ENCODE assay signal across 1 cellular context in the genomic region with DNA sequence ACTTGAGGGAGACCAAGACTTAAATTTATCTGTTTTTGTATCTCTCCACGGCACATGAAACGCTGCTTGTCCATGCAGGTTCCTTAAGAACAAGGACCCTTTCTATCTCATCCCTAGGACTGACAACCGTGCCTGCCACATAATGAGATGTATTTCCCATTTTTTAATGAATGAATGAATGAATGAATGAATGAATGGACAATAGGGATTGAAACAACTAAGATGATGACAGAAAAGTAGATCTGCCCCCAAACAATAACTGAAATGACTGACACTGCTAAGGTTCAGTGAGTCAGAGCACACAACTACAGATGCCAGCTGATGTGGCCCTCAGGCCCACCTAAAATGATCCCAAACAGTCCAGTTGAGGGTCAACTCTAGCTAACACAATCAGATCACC.
TF ChIP-seq lines count a peak whose summit lies in the region.

No MANE protein-coding gene starts in this region.

TF ChIP-seq in K562, 482 proteins besides CTCF, POLR2A, EP300 and RAD21 (continued from another document):
- TF ChIP-seq, protein P1, sequence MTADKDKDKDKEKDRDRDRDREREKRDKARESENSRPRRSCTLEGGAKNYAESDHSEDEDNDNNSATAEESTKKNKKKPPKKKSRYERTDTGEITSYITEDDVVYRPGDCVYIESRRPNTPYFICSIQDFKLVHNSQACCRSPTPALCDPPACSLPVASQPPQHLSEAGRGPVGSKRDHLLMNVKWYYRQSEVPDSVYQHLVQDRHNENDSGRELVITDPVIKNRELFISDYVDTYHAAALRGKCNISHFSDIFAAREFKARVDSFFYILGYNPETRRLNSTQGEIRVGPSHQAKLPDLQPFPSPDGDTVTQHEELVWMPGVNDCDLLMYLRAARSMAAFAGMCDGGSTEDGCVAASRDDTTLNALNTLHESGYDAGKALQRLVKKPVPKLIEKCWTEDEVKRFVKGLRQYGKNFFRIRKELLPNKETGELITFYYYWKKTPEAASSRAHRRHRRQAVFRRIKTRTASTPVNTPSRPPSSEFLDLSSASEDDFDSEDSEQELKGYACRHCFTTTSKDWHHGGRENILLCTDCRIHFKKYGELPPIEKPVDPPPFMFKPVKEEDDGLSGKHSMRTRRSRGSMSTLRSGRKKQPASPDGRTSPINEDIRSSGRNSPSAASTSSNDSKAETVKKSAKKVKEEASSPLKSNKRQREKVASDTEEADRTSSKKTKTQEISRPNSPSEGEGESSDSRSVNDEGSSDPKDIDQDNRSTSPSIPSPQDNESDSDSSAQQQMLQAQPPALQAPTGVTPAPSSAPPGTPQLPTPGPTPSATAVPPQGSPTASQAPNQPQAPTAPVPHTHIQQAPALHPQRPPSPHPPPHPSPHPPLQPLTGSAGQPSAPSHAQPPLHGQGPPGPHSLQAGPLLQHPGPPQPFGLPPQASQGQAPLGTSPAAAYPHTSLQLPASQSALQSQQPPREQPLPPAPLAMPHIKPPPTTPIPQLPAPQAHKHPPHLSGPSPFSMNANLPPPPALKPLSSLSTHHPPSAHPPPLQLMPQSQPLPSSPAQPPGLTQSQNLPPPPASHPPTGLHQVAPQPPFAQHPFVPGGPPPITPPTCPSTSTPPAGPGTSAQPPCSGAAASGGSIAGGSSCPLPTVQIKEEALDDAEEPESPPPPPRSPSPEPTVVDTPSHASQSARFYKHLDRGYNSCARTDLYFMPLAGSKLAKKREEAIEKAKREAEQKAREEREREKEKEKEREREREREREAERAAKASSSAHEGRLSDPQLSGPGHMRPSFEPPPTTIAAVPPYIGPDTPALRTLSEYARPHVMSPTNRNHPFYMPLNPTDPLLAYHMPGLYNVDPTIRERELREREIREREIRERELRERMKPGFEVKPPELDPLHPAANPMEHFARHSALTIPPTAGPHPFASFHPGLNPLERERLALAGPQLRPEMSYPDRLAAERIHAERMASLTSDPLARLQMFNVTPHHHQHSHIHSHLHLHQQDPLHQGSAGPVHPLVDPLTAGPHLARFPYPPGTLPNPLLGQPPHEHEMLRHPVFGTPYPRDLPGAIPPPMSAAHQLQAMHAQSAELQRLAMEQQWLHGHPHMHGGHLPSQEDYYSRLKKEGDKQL (CRISPR knock-in tag; IDR thresholded peaks at IDR 0.05; ENCODE audit: borderline replicate concordance): no peak
- TF ChIP-seq KDM5B (IDR thresholded peaks at IDR 0.05; ENCODE audit: insufficient replicate concordance, low read depth, low read length) (no peak), ZNF24 (IDR thresholded peaks at IDR 0.05) (peak; percentile 90)
